ENCODE assay signal across 8 cellular contexts in genomic region chr12:103505371-103506236, GRCh38. TPM values are rescaled to one million over a fixed set of nuclear protein-coding genes. Genes with fewer than 3 reads are reported as not detected.
A peak's percentile ranks its signal among the peaks of the same experiment; 100 is the strongest.
DNase-seq lines count a peak whose midpoint lies in the region; ATAC-seq and TF ChIP-seq lines count a peak whose summit lies in the region.
"Had no signal": no experiment of that assay in that cellular context is flagged by ENCODE, and none has a peak within 500 bp of the region (broad histone marks: within the 10 kb centered on the region; RNA-seq: fewer than 3 reads in every experiment).

No MANE protein-coding gene starts in this region.

- POLR2A ChIA-PET in activated CD4-positive, alpha-beta memory T cell treated with anti-CD3 and anti-CD28 coated beads, Interleukin-2, amount 10 ng/mL, durations not matched to agents 7 days and 5 days (lab: Charles Lee) = no interaction called here

- peaks cover 14% of the 10 kb centered on the region for H3K4me1 Mint-ChIP-seq in activated CD4-positive, alpha-beta memory T cell treated with anti-CD3 and anti-CD28 coated beads, Interleukin-2, amount 10 ng/mL, durations not matched to agents 7 days and 5 days
- no peaks in the 10 kb centered on the region for H3K4me1 Mint-ChIP-seq in endothelial cell (ENCODE audit: unreplicated experiment)

- H3K9me3 Mint-ChIP-seq in activated CD4-positive, alpha-beta memory T cell treated with anti-CD3 and anti-CD28 coated beads, Interleukin-2, amount 10 ng/mL, durations not matched to agents 7 days and 5 days = no peaks in the 10 kb centered on the region
- no peaks in the 10 kb centered on the region for H3K9me3 Mint-ChIP-seq in endothelial cell (ENCODE audit: unreplicated experiment)

- H3K4me3 Mint-ChIP-seq in activated CD4-positive, alpha-beta memory T cell treated with anti-CD3 and anti-CD28 coated beads, Interleukin-2, amount 10 ng/mL, durations not matched to agents 7 days and 5 days = no peak overlapping the region
- no peak overlapping the region for H3K4me3 Mint-ChIP-seq in endothelial cell (ENCODE audit: unreplicated experiment)

- no peaks in the 10 kb centered on the region for H3K36me3 Mint-ChIP-seq in activated CD4-positive, alpha-beta memory T cell treated with anti-CD3 and anti-CD28 coated beads, Interleukin-2, amount 10 ng/mL, durations not matched to agents 7 days and 5 days (ENCODE audit: low read depth)
- no peaks in the 10 kb centered on the region for H3K36me3 Mint-ChIP-seq in endothelial cell (ENCODE audit: low read depth, unreplicated experiment)

- H3K27ac Mint-ChIP-seq in activated CD4-positive, alpha-beta memory T cell treated with anti-CD3 and anti-CD28 coated beads, Interleukin-2, amount 10 ng/mL, durations not matched to agents 7 days and 5 days = peak overlapping the region; percentile 18
- H3K27ac Mint-ChIP-seq in endothelial cell (ENCODE audit: unreplicated experiment) = no peak overlapping the region

- no peak for TF ChIP-seq CTCF in endothelial cell (IDR thresholded peaks at IDR 0.05; ENCODE audit: unreplicated experiment)

- CTCF ChIA-PET in activated CD4-positive, alpha-beta memory T cell treated with anti-CD3 and anti-CD28 coated beads, Interleukin-2, amount 10 ng/mL, durations not matched to agents 7 days and 5 days (lab: Charles Lee) = no interaction called here

- peak; percentile 41 for DNase-seq in GM19240 (ENCODE audit: insufficient read length, low spot score)
- peak; percentile 62 for DNase-seq in activated CD4-positive, alpha-beta memory T cell treated with anti-CD3 and anti-CD28 coated beads, Interleukin-2, amount 10 ng/mL, durations not matched to agents 7 days and 5 days
- DNase-seq in stimulated activated CD4-positive, alpha-beta T cell treated with anti-CD3 and anti-CD28 coated beads, Interleukin-4, amount 100 ng/mL, for 4 hours = peak; percentile 23 to 40
- DNase-seq in DMS114 treated with DMSO at 0.1 percent for 48 hours (lab: John Stamatoyannopoulos, UW; ENCODE audit: unreplicated experiment) = no peak
- DNase-seq in DMS 273 (lab: John Stamatoyannopoulos, UW; ENCODE audit: unreplicated experiment) = no peak
- DNase-seq in endothelial cell (ENCODE audit: low spot score) = no peak
- DNase-seq: NCI-H2029 treated with DMSO at 0.1 percent for 48 hours had no signal

- H3K27me3 Mint-ChIP-seq in activated CD4-positive, alpha-beta memory T cell treated with anti-CD3 and anti-CD28 coated beads, Interleukin-2, amount 10 ng/mL, durations not matched to agents 7 days and 5 days = peaks cover 9% of the 10 kb centered on the region
- H3K27me3 Mint-ChIP-seq in endothelial cell (ENCODE audit: unreplicated experiment) = peaks cover 6% of the 10 kb centered on the region

- peak; percentile 92 for ATAC-seq in HG02885 (IDR thresholded peaks at IDR 0.05; ENCODE audit: poor library complexity, unreplicated experiment)

RNA-seq across cellular contexts. Expression of gene C12orf42, which starts 9.8 kb away (rescaled TPM):
- under 1 TPM; 0.25 to 0.48 TPM for total RNA-seq in activated CD4-positive, alpha-beta memory T cell treated with anti-CD3 and anti-CD28 coated beads, Interleukin-2, amount 10 ng/mL, durations not matched to agents 7 days and 5 days
- total RNA-seq in endothelial cell (ENCODE audit: unreplicated experiment) = 0.77 TPM

Comparison
In these comparisons a context has a peak if more than half of its experiments do, and no peak if none do; other contexts are left out.
1. DNase-seq: peak in GM19240 (single experiment), activated CD4-positive, alpha-beta memory T cell treated with anti-CD3 and anti-CD28 coated beads, Interleukin-2, amount 10 ng/mL, durations not matched to agents 7 days and 5 days (single experiment) and stimulated activated CD4-positive, alpha-beta T cell treated with anti-CD3 and anti-CD28 coated beads, Interleukin-4, amount 100 ng/mL, for 4 hours (2 of 2); none in DMS114 treated with DMSO at 0.1 percent for 48 hours (single experiment), DMS 273 (single experiment) and endothelial cell (single experiment).